Comparison of ENCODE assay signal across 1 cellular context in genomic region chr11:694563-695331, GRCh38.
TF ChIP-seq lines count a peak whose summit lies in the region.

DEAF1 (minus strand) TSS chr11:695222; CDS start chr11:695047, 175 bp downstream.

TF ChIP-seq in GM23338, 12 proteins besides CTCF, POLR2A, EP300 and RAD21 (continued from another document):
- TF ChIP-seq ZNF462 (CRISPR knock-in tag; IDR thresholded peaks at IDR 0.05) (no peak), EZH2 (IDR thresholded peaks at IDR 0.05; ENCODE audit: low read depth, unreplicated experiment) (no peak)
TF ChIP-seq in GM23338: peak in this region for 0.
